12 cellular contexts compared by ENCODE assay signal in genomic region chr20:21705466-21706344, GRCh38. TPM values are rescaled to one million over a fixed set of nuclear protein-coding genes. Genes with fewer than 3 reads are reported as not detected.
DNase-seq lines count a peak whose midpoint lies in the region; ATAC-seq and TF ChIP-seq lines count a peak whose summit lies in the region.
"Had no signal": no experiment of that assay in that cellular context is flagged by ENCODE, and none has a peak within 500 bp of the region (broad histone marks: within the 10 kb centered on the region; RNA-seq: fewer than 3 reads in every experiment).

Gene PAX1 (plus strand): TSS chr20:21705664. CDS start chr20:21705713, 49 bp downstream.

- H3K27me3 ChIP-seq in iPS-15b (ENCODE audit: control insufficient read depth, insufficient read depth, low read length) (peaks cover 99% of the 10 kb centered on the region), gastrocnemius medialis (peaks cover 36 to 59% (median 53%) of the 10 kb centered on the region in 3 donors)

- DNase-seq in NCI-H82 (lab: John Stamatoyannopoulos, UW) (peak; percentile 16), NCI-H82 treated with DMSO at 0.1 percent for 48 hours (lab: John Stamatoyannopoulos, UW; ENCODE audit: unreplicated experiment) (no peak), NCI-H526 treated with DMSO at 0.1 percent for 48 hours (lab: John Stamatoyannopoulos, UW) (peak; percentile 60), gastrocnemius medialis (no peak), hippocampal formation (lab: John Stamatoyannopoulos, UW) (no peak), NCI-H446 (lab: John Stamatoyannopoulos, UW) (no peak)
- DNase-seq in activated naive CD4-positive, alpha-beta T cell treated with anti-CD3 and anti-CD28 coated beads, Interleukin-2, amount 50 U/mL, for 72 hours (ENCODE audit: low spot score in 2 of 2), result no peak
- DNase-seq: T-helper 17 cell had no signal

- H3K9me3 Mint-ChIP-seq in activated naive CD4-positive, alpha-beta T cell treated with anti-CD3 and anti-CD28 coated beads, Interleukin-2, amount 50 U/mL, for 72 hours, result no peaks in the 10 kb centered on the region

- H3K36me3 ChIP-seq in iPS-15b (ENCODE audit: control insufficient read depth, insufficient read depth, low read length) (no peaks in the 10 kb centered on the region), gastrocnemius medialis (no peaks in the 10 kb centered on the region)
- H3K36me3 ChIP-seq: prostate gland had no signal

- no peak for TF ChIP-seq CTCF in gastrocnemius medialis (IDR thresholded peaks at IDR 0.05 in 4 of 5, conservative IDR thresholded peaks at IDR 0.05 in 1 of 5)

- in situ Hi-C loops in gastrocnemius medialis (cut with MboI; ENCODE audit: low sequenced_read_pairs in 4 of 4), result loop anchor here in 3 of 4 donors (25.0 kb wide), 2 partner anchors 407 to 607 kb away; no protein-coding TSS in a partner anchor

- peak within 1 kb of the TSS; percentile 32 for H3K4me3 ChIP-seq in iPS-15b (ENCODE audit: low read depth, low read length)
- peak within 1 kb of the TSS; percentile 25 to 47 (median 36) for H3K4me3 ChIP-seq in gastrocnemius medialis

- intact Hi-C loops in gastrocnemius medialis (cut with DNase I; ENCODE audit: low total_unique reads), result no loop called here

- H3K4me1 ChIP-seq in iPS-15b (ENCODE audit: control insufficient read depth, insufficient read depth, low read length) (peaks cover 5% of the 10 kb centered on the region), gastrocnemius medialis (no peaks in the 10 kb centered on the region)
- H3K4me1 ChIP-seq: prostate gland had no signal

- no peaks in the 10 kb centered on the region for H3K9me3 ChIP-seq in iPS-15b (ENCODE audit: control insufficient read depth, insufficient read depth, low read length)
- no peaks in the 10 kb centered on the region for H3K9me3 ChIP-seq in gastrocnemius medialis
- H3K9me3 ChIP-seq: prostate gland had no signal

- no peak for TF ChIP-seq POLR2A in gastrocnemius medialis (IDR thresholded peaks at IDR 0.05)

- H3K27ac Mint-ChIP-seq in activated naive CD4-positive, alpha-beta T cell treated with anti-CD3 and anti-CD28 coated beads, Interleukin-2, amount 50 U/mL, for 72 hours, result no peak within 1 kb of the TSS
- H3K27ac Mint-ChIP-seq: T-helper 17 cell had no signal

- peak within 1 kb of the TSS in 1 of 4 donors; percentile 44 for H3K27ac ChIP-seq in gastrocnemius medialis
- H3K27ac ChIP-seq: prostate gland had no signal

- no peak within 1 kb of the TSS for H3K9ac ChIP-seq in iPS-15b (ENCODE audit: low read depth, low read length)

- ATAC-seq in gastrocnemius medialis, result peak in 1 of 2 donors; percentile 56
- ATAC-seq in activated naive CD4-positive, alpha-beta T cell treated with anti-CD3 and anti-CD28 coated beads, Interleukin-2, amount 50 U/mL, for 72 hours, result no peak
- ATAC-seq: T-helper 17 cell had no signal

- H3K36me3 Mint-ChIP-seq in activated naive CD4-positive, alpha-beta T cell treated with anti-CD3 and anti-CD28 coated beads, Interleukin-2, amount 50 U/mL, for 72 hours, result peaks cover 6 to 22% of the 10 kb centered on the region in 2 donors

RNA-seq across cellular contexts. Expression of gene PAX1, which starts in this region (rescaled TPM):
- under 1 TPM in 2 of 4 donors, not detected in 2; 0.10 to 0.24 TPM for total RNA-seq in gastrocnemius medialis
- not detected for total RNA-seq in activated naive CD4-positive, alpha-beta T cell treated with anti-CD3 and anti-CD28 coated beads, Interleukin-2, amount 50 U/mL, for 72 hours
- total RNA-seq: G401, prostate gland, T-helper 17 cell, urinary bladder had no signal

Comparison
In these comparisons a context has a peak if more than half of its experiments do, and no peak if none do; other contexts are left out.
1. DNase-seq: peak in NCI-H82 (single experiment) and NCI-H526 treated with DMSO at 0.1 percent for 48 hours (single experiment); none in NCI-H82 treated with DMSO at 0.1 percent for 48 hours (single experiment), gastrocnemius medialis (0 of 2), hippocampal formation (0 of 2), activated naive CD4-positive, alpha-beta T cell treated with anti-CD3 and anti-CD28 coated beads, Interleukin-2, amount 50 U/mL, for 72 hours (0 of 2) and NCI-H446 (0 of 2).